Comparison of ENCODE assay signal across 23 cellular contexts in the genomic region with DNA sequence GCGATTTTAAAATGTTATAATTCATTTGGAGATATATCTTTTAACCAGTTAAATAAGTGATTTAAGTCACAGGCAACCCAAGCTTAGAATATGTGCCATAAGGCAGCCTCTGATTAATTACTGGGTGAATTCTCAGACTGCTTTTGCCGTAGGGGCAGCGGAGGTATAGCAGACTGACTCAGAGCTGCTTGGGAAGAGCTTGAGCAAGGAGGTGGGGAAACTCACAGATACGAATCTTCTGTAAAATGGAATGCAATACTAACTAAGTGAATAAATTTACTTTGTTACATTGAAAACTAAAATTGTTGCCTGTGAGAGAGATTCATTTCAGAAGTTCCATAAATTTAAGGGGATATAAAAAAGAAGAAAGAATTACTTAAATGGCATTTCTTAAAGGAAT.
"Had no signal": no experiment of that assay in that cellular context is flagged by ENCODE, and none has a peak within 500 bp of the region (broad histone marks: within the 10 kb centered on the region; RNA-seq: fewer than 3 reads in every experiment).

No MANE protein-coding gene starts in this region.

- H3K27ac ChIP-seq: coronary artery, gastrocnemius medialis, heart right ventricle, left lung, lower lobe of right lung, neutrophil, psoas muscle, spleen, testis, tibial nerve had no signal

- H3K4me3 ChIP-seq: coronary artery, gastrocnemius medialis, heart right ventricle, left lung, lower lobe of right lung, psoas muscle, spleen, testis, tibial nerve had no signal

- H3K27me3 ChIP-seq: gastrocnemius medialis, left lung, spleen, testis, tibial nerve had no signal

- H3K9me3 ChIP-seq: gastrocnemius medialis, heart right ventricle, left lung, lower lobe of right lung, neutrophil, psoas muscle, spleen, testis, tibial nerve had no signal

- H3K27ac Mint-ChIP-seq: endodermal cell; memory B cell; naive thymus-derived CD4-positive, alpha-beta T cell; nephron progenitor cell; stimulated activated naive B cell treated with anti-CD40 and anti-IgM and Interleukin-4, amounts not matched to agents 10 μg/mL and 1 μg/mL and 100 μg/mL, for 72 hours; stimulated activated naive CD8-positive, alpha-beta T cell treated with anti-CD3 and anti-CD28 coated beads, Interleukin-15, amount 100 ng/mL, for 72 hours had no signal

- DNase-seq: effector CD4-positive, alpha-beta T cell; endodermal cell; gastrocnemius medialis; heart right ventricle; hypothalamus; islet precursor cell; left lung; lower lobe of right lung; naive thymus-derived CD4-positive, alpha-beta T cell; nephron progenitor cell; psoas muscle; spleen; stimulated activated CD4-positive, alpha-beta T cell treated with anti-CD3 and anti-CD28 coated beads, Interleukin-15, amount 100 ng/mL, for 24 hours; stimulated activated CD4-positive, alpha-beta T cell treated with anti-CD3 and anti-CD28 coated beads, Interleukin-1b, Interleukin-23, amount 100 ng/mL, for 48 hours; stimulated activated CD4-positive, alpha-beta T cell treated with anti-CD3 and anti-CD28 coated beads, Interleukin-4, amount 100 ng/mL, for 24 hours; stimulated activated naive B cell treated with anti-CD40 and anti-IgM and Interleukin-4, amounts not matched to agents 10 μg/mL and 1 μg/mL and 100 μg/mL, for 72 hours; stimulated activated naive CD8-positive, alpha-beta T cell treated with anti-CD3 and anti-CD28 coated beads, Interleukin-15, amount 100 ng/mL, for 72 hours; testis had no signal

- H3K36me3 ChIP-seq: gastrocnemius medialis, heart right ventricle, left lung, lower lobe of right lung, neutrophil, spleen, tibial nerve had no signal

- H3K27me3 Mint-ChIP-seq: memory B cell; stimulated activated naive B cell treated with anti-CD40 and anti-IgM and Interleukin-4, amounts not matched to agents 10 μg/mL and 1 μg/mL and 100 μg/mL, for 72 hours; stimulated activated naive CD8-positive, alpha-beta T cell treated with anti-CD3 and anti-CD28 coated beads, Interleukin-15, amount 100 ng/mL, for 72 hours had no signal

- H3K36me3 Mint-ChIP-seq: naive thymus-derived CD4-positive, alpha-beta T cell had no signal

- ATAC-seq: gastrocnemius medialis; heart right ventricle; left lung; lower lobe of right lung; naive thymus-derived CD4-positive, alpha-beta T cell; psoas muscle; sciatic nerve; stimulated activated naive B cell treated with anti-CD40 and anti-IgM and Interleukin-4, amounts not matched to agents 10 μg/mL and 1 μg/mL and 100 μg/mL, for 72 hours; stimulated activated naive CD8-positive, alpha-beta T cell treated with anti-CD3 and anti-CD28 coated beads, Interleukin-15, amount 100 ng/mL, for 72 hours had no signal

- H3K4me1 ChIP-seq: gastrocnemius medialis, lower lobe of right lung, psoas muscle, testis, tibial nerve had no signal

- H3K4me1 Mint-ChIP-seq: endodermal cell; memory B cell; stimulated activated naive CD8-positive, alpha-beta T cell treated with anti-CD3 and anti-CD28 coated beads, Interleukin-15, amount 100 ng/mL, for 72 hours had no signal

- H3K4me3 Mint-ChIP-seq: endodermal cell; memory B cell; naive thymus-derived CD4-positive, alpha-beta T cell; nephron progenitor cell; stimulated activated naive B cell treated with anti-CD40 and anti-IgM and Interleukin-4, amounts not matched to agents 10 μg/mL and 1 μg/mL and 100 μg/mL, for 72 hours; stimulated activated naive CD8-positive, alpha-beta T cell treated with anti-CD3 and anti-CD28 coated beads, Interleukin-15, amount 100 ng/mL, for 72 hours had no signal

- H3K9me3 Mint-ChIP-seq: endodermal cell; memory B cell; naive thymus-derived CD4-positive, alpha-beta T cell; nephron progenitor cell; stimulated activated naive B cell treated with anti-CD40 and anti-IgM and Interleukin-4, amounts not matched to agents 10 μg/mL and 1 μg/mL and 100 μg/mL, for 72 hours; stimulated activated naive CD8-positive, alpha-beta T cell treated with anti-CD3 and anti-CD28 coated beads, Interleukin-15, amount 100 ng/mL, for 72 hours had no signal
